ENCODE assay signal across 21 cellular contexts in the genomic region with DNA sequence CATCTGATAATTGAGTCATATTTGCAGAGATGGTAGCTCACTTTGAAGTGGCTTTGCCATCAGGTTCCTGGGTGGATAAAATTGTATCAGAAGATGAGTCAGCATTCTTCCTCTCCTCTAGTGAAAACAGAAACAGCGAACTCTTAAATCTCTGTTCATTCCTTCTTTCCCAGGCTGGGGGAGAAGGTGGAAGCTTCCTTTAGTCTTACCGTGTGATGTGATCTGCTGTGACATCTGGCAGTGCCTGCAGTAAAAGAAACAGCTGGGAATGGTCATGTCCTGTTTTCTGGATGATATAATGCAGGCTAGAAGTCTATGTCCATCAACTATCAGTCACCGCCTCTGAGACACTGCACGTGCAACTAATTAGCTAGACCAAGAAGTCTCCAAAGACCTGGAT.
DNase-seq lines count a peak whose midpoint lies in the region; ATAC-seq and TF ChIP-seq lines count a peak whose summit lies in the region.
"Had no signal": no experiment of that assay in that cellular context is flagged by ENCODE, and none has a peak within 500 bp of the region (broad histone marks: within the 10 kb centered on the region; RNA-seq: fewer than 3 reads in every experiment).

No MANE protein-coding gene starts in this region.

- H3K9me2 ChIP-seq in GM23248 (ENCODE audit: insufficient read depth), result no peaks in the 10 kb centered on the region

- DNase-seq in left ventricle myocardium superior, result no peak
- DNase-seq in left cardiac atrium, result no peak
- DNase-seq in amniotic epithelial cell (ENCODE audit: low read depth), result peak; percentile 17
- no peak for DNase-seq in left colon
- no peak for DNase-seq in SHP77 (lab: John Stamatoyannopoulos, UW)
- DNase-seq in GM23248, result no peak
- no peak for DNase-seq in ascending aorta (ENCODE audit: low spot score in 2 of 2)
- no peak for DNase-seq in sigmoid colon
- DNase-seq: activated CD8-positive, alpha-beta memory T cell treated with anti-CD3 and anti-CD28 coated beads, Interleukin-2, amount 50 U/mL, for 48 hours; activated gamma-delta T cell; adrenal gland; caudate nucleus; CD4-positive, CD25-positive, alpha-beta regulatory T cell; erythroblast; KG1; NCI-H187; NCI-H2227 treated with DMSO at 0.1 percent for 48 hours; OCI-M1; SJCRH30 had no signal

- no peaks in the 10 kb centered on the region for H3K79me2 ChIP-seq in GM23248 (ENCODE audit: insufficient read depth)

- 29 to 30% methylated on average over 4 of the region's 4 CpGs for WGBS in GM23248 (ENCODE audit: low coverage in 1 of 2, low lambda C conversion rate in 2 of 2, missing lambda C conversion rate in 2 of 2), 2 experiments
- WGBS in sigmoid colon, 2 donors, result 40 to 72% methylated on average over 4 of the region's 4 CpGs

- TF ChIP-seq CTCF in ascending aorta (IDR thresholded peaks at IDR 0.05), result no peak
- no peak for TF ChIP-seq CTCF in sigmoid colon (IDR thresholded peaks at IDR 0.05)

- H3K9ac ChIP-seq in GM23248, result no peak overlapping the region

- H3K36me3 ChIP-seq in GM23248 (ENCODE audit: low read depth), result no peaks in the 10 kb centered on the region
- no peaks in the 10 kb centered on the region for H3K36me3 ChIP-seq in ascending aorta
- H3K36me3 ChIP-seq in sigmoid colon, result no peaks in the 10 kb centered on the region
- H3K36me3 ChIP-seq: adrenal gland, SJCRH30 had no signal

- H3K9me3 ChIP-seq in GM23248 (ENCODE audit: low read depth), result no peaks in the 10 kb centered on the region
- peaks cover 7 to 8% of the 10 kb centered on the region in 2 donors for H3K9me3 ChIP-seq in ascending aorta
- peaks cover 3 to 7% (median 4%) of the 10 kb centered on the region in 4 donors for H3K9me3 ChIP-seq in sigmoid colon
- H3K9me3 ChIP-seq: adrenal gland, SJCRH30 had no signal

- no peaks in the 10 kb centered on the region for H3K27me3 ChIP-seq in GM23248 (replicated peaks; ENCODE audit: insufficient read depth)
- H3K27me3 ChIP-seq in ascending aorta, result no peaks in the 10 kb centered on the region
- no peaks in the 10 kb centered on the region for H3K27me3 ChIP-seq in sigmoid colon
- H3K27me3 ChIP-seq: adrenal gland, SJCRH30 had no signal

- ATAC-seq in left ventricle myocardium superior (peak; percentile 65), left cardiac atrium (no peak), left colon (peak; percentile 5)
- ATAC-seq: GM23338, left lobe of liver had no signal

- H3K4me1 ChIP-seq in GM23248 (ENCODE audit: insufficient read depth), result no peaks in the 10 kb centered on the region
- no peaks in the 10 kb centered on the region for H3K4me1 ChIP-seq in ascending aorta
- no peaks in the 10 kb centered on the region for H3K4me1 ChIP-seq in sigmoid colon
- H3K4me1 ChIP-seq: adrenal gland, SJCRH30 had no signal

- in situ Hi-C loops in GM23248 (cut with MboI), result no loop called here

- H2AFZ ChIP-seq in GM23248, result no peak overlapping the region
- H2AFZ ChIP-seq: GM23338 had no signal

- no peaks in the 10 kb centered on the region for H3F3A ChIP-seq in GM23248 (ENCODE audit: insufficient read depth)

- intact Hi-C loops in left ventricle myocardium superior (cut with micrococcal nuclease), result no loop called here
- intact Hi-C loops in left cardiac atrium (cut with DNase I), result no loop called here
- intact Hi-C loops in left colon (cut with DNase I, micrococcal nuclease), result no loop called here
- intact Hi-C loops in ascending aorta (cut with DNase I), result no loop called here
- intact Hi-C loops in sigmoid colon (cut with DNase I), result loop anchor here (5.0 kb wide), 1 partner anchor 87 kb away; no protein-coding TSS in a partner anchor

- H4K20me1 ChIP-seq in GM23248 (ENCODE audit: insufficient read depth), result no peaks in the 10 kb centered on the region

- no peak for TF ChIP-seq EP300 in sigmoid colon (IDR thresholded peaks at IDR 0.05)

- no peak overlapping the region for H3K4me2 ChIP-seq in GM23248 (ENCODE audit: unreplicated experiment)
- H3K4me2 ChIP-seq: GM23338 had no signal

- no peak for TF ChIP-seq POLR2A in sigmoid colon (IDR thresholded peaks at IDR 0.05)

- H3K27ac ChIP-seq in GM23248 (no peak overlapping the region), ascending aorta (no peak overlapping the region), sigmoid colon (no peak overlapping the region)
- H3K27ac ChIP-seq: adrenal gland, SJCRH30 had no signal

- H3K4me3 ChIP-seq in GM23248 (no peak overlapping the region), ascending aorta (no peak overlapping the region), sigmoid colon (no peak overlapping the region)
- H3K4me3 ChIP-seq: adrenal gland, GM23338, SJCRH30 had no signal

Comparison
In these comparisons a context has a peak if more than half of its experiments do, and no peak if none do; other contexts are left out.
1. ATAC-seq: peak in left ventricle myocardium superior (single experiment) and left colon (single experiment); none in left cardiac atrium (0 of 2).